In genomic region chr14:52923902-52924575, GRCh38 we compare ENCODE assay signal across 12 cellular contexts. TPM values are rescaled to one million over a fixed set of nuclear protein-coding genes. Genes with fewer than 3 reads are reported as not detected.
DNase-seq lines count a peak whose midpoint lies in the region; ATAC-seq, FAIRE-seq and TF ChIP-seq lines count a peak whose summit lies in the region.
"Had no signal": no experiment of that assay in that cellular context is flagged by ENCODE, and none has a peak within 500 bp of the region (broad histone marks: within the 10 kb centered on the region; RNA-seq: fewer than 3 reads in every experiment).

No MANE protein-coding gene starts in this region.

- H3K4me3 Mint-ChIP-seq in immature natural killer cell = no peak overlapping the region
- H3K4me3 Mint-ChIP-seq in CD4-positive, alpha-beta T cell = no peak overlapping the region
- no peak overlapping the region for H3K4me3 Mint-ChIP-seq in progenitor cell of endocrine pancreas (ENCODE audit: low read depth)

- H3K27me3 Mint-ChIP-seq in immature natural killer cell (ENCODE audit: low read depth in 3 of 3) = no peaks in the 10 kb centered on the region
- no peaks in the 10 kb centered on the region for H3K27me3 Mint-ChIP-seq in CD4-positive, alpha-beta T cell
- H3K27me3 Mint-ChIP-seq in progenitor cell of endocrine pancreas = no peaks in the 10 kb centered on the region

- CTCF ChIA-PET in A549 (lab: Yijun Ruan, JAX) = interaction anchor here (1.2 to 2.8 kb wide), 4 partner anchors 13 to 131 kb away, joined by 3 to 13 read pairs (median 6); no protein-coding TSS in a partner anchor
- CTCF ChIA-PET in CD4-positive, alpha-beta T cell (lab: Charles Lee) = no interaction called here

- no peak for TF ChIP-seq EP300 in A549 (IDR thresholded peaks at IDR 0.05)

- in situ Hi-C loops in GM13976 (cut with MboI; ENCODE audit: low sequenced_read_pairs, unreplicated experiment) = no loop called here

- H3K27me3 ChIP-seq in CD4-positive, alpha-beta T cell (ENCODE audit: control insufficient read depth, insufficient read depth, low read length) = no peaks in the 10 kb centered on the region
- H3K27me3 ChIP-seq: adrenal gland had no signal

- FAIRE-seq in A549 (lab: Jason Lieb, UNC) = no peak
- FAIRE-seq: TTC549 had no signal

- POLR2A ChIA-PET in A549 (lab: Yijun Ruan, JAX) = no interaction called here
- POLR2A ChIA-PET in CD4-positive, alpha-beta T cell (lab: Charles Lee) = interaction anchor here (0.5 kb wide), 1 partner anchor 158 kb away, joined by 5 read pairs; no protein-coding TSS in a partner anchor

- TF ChIP-seq POLR2A in A549 (IDR thresholded peaks at IDR 0.05; ENCODE audit: low read length) = no peak

- 60% methylated on average over 3 of the region's 3 CpGs for WGBS in A549 (ENCODE audit: missing lambda C conversion rate)

- H3K4me1 Mint-ChIP-seq in immature natural killer cell = peaks cover 34 to 39% of the 10 kb centered on the region in 2 donors
- H3K4me1 Mint-ChIP-seq in CD4-positive, alpha-beta T cell (ENCODE audit: low read depth) = peaks cover 7% of the 10 kb centered on the region
- H3K4me1 Mint-ChIP-seq in progenitor cell of endocrine pancreas (ENCODE audit: low read depth) = peaks cover 44% of the 10 kb centered on the region

- H3K36me3 Mint-ChIP-seq in immature natural killer cell (no peaks in the 10 kb centered on the region), progenitor cell of endocrine pancreas (ENCODE audit: insufficient read depth) (no peaks in the 10 kb centered on the region)
- H3K36me3 Mint-ChIP-seq in CD4-positive, alpha-beta T cell (ENCODE audit: low read depth) = no peaks in the 10 kb centered on the region

- DNase-seq in A549 (ENCODE audit: low read depth in 1 of 2, low spot score in 1 of 2) (peak in 1 of 2 experiments; percentile 33), GM13976 (ENCODE audit: low spot score) (no peak), immature natural killer cell (peak in 2 of 3 donors; percentile 18 to 31), progenitor cell of endocrine pancreas (ENCODE audit: low spot score, unreplicated experiment) (no peak)
- DNase-seq in CD4-positive, alpha-beta T cell = no peak
- DNase-seq: adrenal gland, DMS153, NCI-H345 had no signal

- H3K27ac ChIP-seq in A549 = peak overlapping the region in 1 of 2 experiments; percentile 11; a peak in 1 of 6 replicates
- no peak overlapping the region for H3K27ac ChIP-seq in CD4-positive, alpha-beta T cell (ENCODE audit: low read depth, low read length)
- H3K27ac ChIP-seq: adrenal gland had no signal

- no peak overlapping the region for H3K4me3 ChIP-seq in A549
- H3K4me3 ChIP-seq: adrenal gland had no signal

- H3K4me1 ChIP-seq in A549 = peaks cover 89% of the 10 kb centered on the region

- no peaks in the 10 kb centered on the region for H3K9me3 Mint-ChIP-seq in immature natural killer cell
- no peaks in the 10 kb centered on the region for H3K9me3 Mint-ChIP-seq in CD4-positive, alpha-beta T cell
- no peaks in the 10 kb centered on the region for H3K9me3 Mint-ChIP-seq in progenitor cell of endocrine pancreas (ENCODE audit: low read depth)

- H3K4me2 ChIP-seq in A549 = peak overlapping the region; percentile 13; the same call in 1 of the 3 replicates

- peak; percentile 44; a peak in 3 of 5 replicates for TF ChIP-seq RAD21 in A549 (conservative IDR thresholded peaks at IDR 0.05 in 1 of 2, IDR thresholded peaks at IDR 0.05 in 1 of 2)

- TF ChIP-seq CTCF in A549 (IDR thresholded peaks at IDR 0.05) (peak; percentile 35), GM13976 (IDR thresholded peaks at IDR 0.05; ENCODE audit: borderline replicate concordance, control extremely low read depth, extremely low read depth, insufficient read depth, missing control alignments) (peak; percentile 4), progenitor cell of endocrine pancreas (IDR thresholded peaks at IDR 0.05; ENCODE audit: unreplicated experiment) (no peak)
- TF ChIP-seq CTCF in CD4-positive, alpha-beta T cell (IDR thresholded peaks at IDR 0.05) = no peak

- H3K9me3 ChIP-seq in A549 = no peaks in the 10 kb centered on the region
- no peaks in the 10 kb centered on the region for H3K9me3 ChIP-seq in CD4-positive, alpha-beta T cell (ENCODE audit: control insufficient read depth, low read length)
- H3K9me3 ChIP-seq: adrenal gland had no signal

- intact Hi-C loops in CD4-positive, alpha-beta T cell (cut with DNase I, micrococcal nuclease) = no loop called here

- ATAC-seq in A549 (peak; percentile 72 to 78), SK-N-SH treated with all-trans-retinoic acid at 6 μM for 48 hours (peak; percentile 13; the same call in 2 of the 3 replicates), HG02610 (IDR thresholded peaks at IDR 0.05; ENCODE audit: unreplicated experiment) (no peak), HG02798 (IDR thresholded peaks at IDR 0.05; ENCODE audit: poor library complexity, unreplicated experiment) (no peak)
- ATAC-seq in CD4-positive, alpha-beta T cell (ENCODE audit: poor library complexity) = no peak

- H3K27ac Mint-ChIP-seq in immature natural killer cell (peak overlapping the region in 4 of 6 donors; percentile 6 to 73 (median 48)), progenitor cell of endocrine pancreas (no peak overlapping the region)
- H3K27ac Mint-ChIP-seq in CD4-positive, alpha-beta T cell = no peak overlapping the region

TF ChIP-seq in A549, 52 proteins besides CTCF, POLR2A, EP300 and RAD21:
- TF ChIP-seq SMC3 (IDR thresholded peaks at IDR 0.05) = peak; percentile 44
- TF ChIP-seq EHF (CRISPR knock-in tag; IDR thresholded peaks at IDR 0.05) = no peak

TF ChIP-seq in SK-N-SH treated with all-trans-retinoic acid at 6 μM for 48 hours, 23 proteins besides CTCF, POLR2A, EP300 and RAD21:
- TF ChIP-seq TOX (CRISPR knock-in tag; IDR thresholded peaks at IDR 0.05; ENCODE audit: borderline replicate concordance) = no peak
- TF ChIP-seq GLIS3 (CRISPR knock-in tag; IDR thresholded peaks at IDR 0.05) = no peak
- TF ChIP-seq ZC3H10 (CRISPR knock-in tag; IDR thresholded peaks at IDR 0.05) = no peak
- no peak for TF ChIP-seq CSDC2 (CRISPR knock-in tag; IDR thresholded peaks at IDR 0.05)
- TF ChIP-seq ESRRG (CRISPR knock-in tag; IDR thresholded peaks at IDR 0.05) = no peak
- TF ChIP-seq ZNF70 (CRISPR knock-in tag; IDR thresholded peaks at IDR 0.05) = no peak
- TF ChIP-seq ZNF565 (CRISPR knock-in tag; conservative IDR thresholded peaks at IDR 0.05; ENCODE audit: low read depth) = no peak
- no peak for TF ChIP-seq PATZ1 (CRISPR knock-in tag; IDR thresholded peaks at IDR 0.05; ENCODE audit: borderline replicate concordance)
- no peak for TF ChIP-seq SNAI2 (CRISPR knock-in tag; IDR thresholded peaks at IDR 0.05)
- no peak for TF ChIP-seq ZFP30 (CRISPR knock-in tag; IDR thresholded peaks at IDR 0.05)
- no peak for TF ChIP-seq CSRNP3 (CRISPR knock-in tag; IDR thresholded peaks at IDR 0.05)
- no peak for TF ChIP-seq TCF4 (CRISPR knock-in tag; IDR thresholded peaks at IDR 0.05; ENCODE audit: borderline replicate concordance)
- no peak for TF ChIP-seq ISL1 (CRISPR knock-in tag; IDR thresholded peaks at IDR 0.05)
- TF ChIP-seq CREB5 (CRISPR knock-in tag; IDR thresholded peaks at IDR 0.05; ENCODE audit: low read depth) = no peak
- no peak for TF ChIP-seq BACH2 (CRISPR knock-in tag; IDR thresholded peaks at IDR 0.05; ENCODE audit: borderline replicate concordance)

RNA-seq across cellular contexts. Expression of gene FERMT2, which starts 26.8 kb away (rescaled TPM):
- polyA plus RNA-seq in A549 (2011; rRNA removed) = 76.6 and 102 TPM in 2 replicates
- 25.4 and 25.5 TPM in 2 replicates for polyA plus RNA-seq in A549 (2012; cell fraction: cytosol; rRNA removed)
- polyA plus RNA-seq in A549 (2012; cell fraction: nucleus; rRNA removed) = 18.2 and 22.7 TPM in 2 replicates
- 42.9 to 46.8 TPM (median 44.1 TPM) in 3 replicates for polyA plus RNA-seq in A549 (2017; fragmentation: RNase III; extraction: RNeasy Plus Mini Kit Qiagen cat#74134 plus additional on column Dnase treatment)
- polyA minus RNA-seq in A549 (2011; rRNA and poly(A)+ RNA removed) = 28.6 and 28.7 TPM in 2 replicates
- not detected for polyA plus RNA-seq in immature natural killer cell
- total RNA-seq in CD4-positive, alpha-beta T cell = under 1 TPM; 0.44 to 0.61 TPM
- 44.4 and 52.8 TPM in 2 replicates for total RNA-seq in progenitor cell of endocrine pancreas

Comparison
In these comparisons a context has a peak if more than half of its experiments do, and no peak if none do; other contexts are left out.
1. ATAC-seq: peak in A549 (2 of 2) and SK-N-SH treated with all-trans-retinoic acid at 6 μM for 48 hours (single experiment); none in CD4-positive, alpha-beta T cell (single experiment), HG02610 (single experiment) and HG02798 (single experiment).
2. DNase-seq: peak in immature natural killer cell (2 of 3); none in GM13976 (single experiment), CD4-positive, alpha-beta T cell (0 of 10) and progenitor cell of endocrine pancreas (single experiment).
3. CTCF ChIP-seq: peak in A549 (single experiment) and GM13976 (single experiment); none in CD4-positive, alpha-beta T cell (single experiment) and progenitor cell of endocrine pancreas (single experiment).
4. H3K27ac Mint-ChIP-seq: peak in immature natural killer cell (4 of 6); none in CD4-positive, alpha-beta T cell (single experiment) and progenitor cell of endocrine pancreas (single experiment).
5. RNA of gene FERMT2, which starts 26.8 kb away (total RNA-seq): 44.4 to 52.8 TPM in progenitor cell of endocrine pancreas; 0.44 to 0.61 TPM in CD4-positive, alpha-beta T cell; every median in the first group is over 10 times any median in the second.